13 cellular contexts compared by ENCODE assay signal in genomic region chr14:36317650-36318049, GRCh38. TPM values are rescaled to one million over a fixed set of nuclear protein-coding genes. Genes with fewer than 3 reads are reported as not detected.
DNase-seq lines count a peak whose midpoint lies in the region; ATAC-seq and TF ChIP-seq lines count a peak whose summit lies in the region.
"Had no signal": no experiment of that assay in that cellular context is flagged by ENCODE, and none has a peak within 500 bp of the region (broad histone marks: within the 10 kb centered on the region; RNA-seq: fewer than 3 reads in every experiment).

No MANE protein-coding gene starts in this region.

- H3K4me1 Mint-ChIP-seq in CD4-positive, alpha-beta T cell (ENCODE audit: low read depth), result peaks cover 57% of the 10 kb centered on the region
- H3K4me1 Mint-ChIP-seq in activated naive CD8-positive, alpha-beta T cell (ENCODE audit: low read depth), result peaks cover 59% of the 10 kb centered on the region
- peaks cover 24 to 33% of the 10 kb centered on the region in 2 donors for H3K4me1 Mint-ChIP-seq in natural killer cell

- CTCF ChIA-PET in CD4-positive, alpha-beta T cell (lab: Charles Lee), result no interaction called here
- CTCF ChIA-PET in HEK293 (lab: Yijun Ruan, JAX), result no interaction called here

- no peaks in the 10 kb centered on the region for H3K27me3 Mint-ChIP-seq in CD4-positive, alpha-beta T cell
- H3K27me3 Mint-ChIP-seq in activated naive CD8-positive, alpha-beta T cell, result no peaks in the 10 kb centered on the region
- peaks cover 0 to 3% of the 10 kb centered on the region in 2 donors for H3K27me3 Mint-ChIP-seq in natural killer cell (ENCODE audit: low read depth in 2 of 2)

- H3K27ac ChIP-seq in CD4-positive, alpha-beta T cell (ENCODE audit: low read depth, low read length), result no peak overlapping the region
- H3K27ac ChIP-seq in HEK293 (ENCODE audit: extremely low read depth, low read depth, low read length), result no peak overlapping the region
- H3K27ac ChIP-seq in testis, result no peak overlapping the region
- H3K27ac ChIP-seq: heart right ventricle had no signal

- ATAC-seq in CD4-positive, alpha-beta T cell (ENCODE audit: poor library complexity), result no peak
- no peak for ATAC-seq in natural killer cell
- ATAC-seq: effector memory CD8-positive, alpha-beta T cell; heart right ventricle had no signal

- POLR2A ChIA-PET in CD4-positive, alpha-beta T cell (lab: Charles Lee), result no interaction called here
- POLR2A ChIA-PET in HEK293 (lab: Yijun Ruan, JAX), result no interaction called here

- peaks cover 2% of the 10 kb centered on the region for H3K9me3 Mint-ChIP-seq in CD4-positive, alpha-beta T cell
- no peaks in the 10 kb centered on the region for H3K9me3 Mint-ChIP-seq in activated naive CD8-positive, alpha-beta T cell (ENCODE audit: low read depth)
- H3K9me3 Mint-ChIP-seq in natural killer cell, result no peaks in the 10 kb centered on the region

- intact Hi-C loops in CD4-positive, alpha-beta T cell (cut with DNase I, micrococcal nuclease), result no loop called here
- intact Hi-C loops in natural killer cell (cut with micrococcal nuclease) (no loop called here), testis (cut with DNase I; ENCODE audit: low total_unique reads) (no loop called here)

- peaks cover 35% of the 10 kb centered on the region for H3K36me3 Mint-ChIP-seq in CD4-positive, alpha-beta T cell (ENCODE audit: low read depth)
- H3K36me3 Mint-ChIP-seq in activated naive CD8-positive, alpha-beta T cell, result peaks cover 9% of the 10 kb centered on the region
- H3K36me3 Mint-ChIP-seq in natural killer cell, result no peaks in the 10 kb centered on the region

- H3K4me3 Mint-ChIP-seq in CD4-positive, alpha-beta T cell, result peak overlapping the region; percentile 26
- peak overlapping the region; percentile 65 for H3K4me3 Mint-ChIP-seq in activated naive CD8-positive, alpha-beta T cell
- H3K4me3 Mint-ChIP-seq in natural killer cell, result peak overlapping the region; percentile 17
- H3K4me3 Mint-ChIP-seq: effector memory CD8-positive, alpha-beta T cell had no signal

- TF ChIP-seq CTCF in CD4-positive, alpha-beta T cell (IDR thresholded peaks at IDR 0.05), result no peak
- TF ChIP-seq CTCF in HEK293 (tag by site-specific recombination; IDR thresholded peaks at IDR 0.05) (no peak), natural killer cell (IDR thresholded peaks at IDR 0.05) (no peak), testis (IDR thresholded peaks at IDR 0.05) (no peak)

- H3K36me3 ChIP-seq in HEK293 (ENCODE audit: control insufficient read depth in 2 of 2, insufficient read depth in 1 of 2, low read length in 2 of 2), result peaks cover under 1 to 15% of the 10 kb centered on the region in 2 experiments; a peak in 2 of 3 replicates
- H3K36me3 ChIP-seq in testis (ENCODE audit: low read depth, missing control alignments), result peaks cover 3% of the 10 kb centered on the region

- no peaks in the 10 kb centered on the region for H3K9me3 ChIP-seq in CD4-positive, alpha-beta T cell (ENCODE audit: control insufficient read depth, low read length)
- H3K9me3 ChIP-seq in HEK293 (ENCODE audit: control insufficient read depth, insufficient read depth, low read depth, low read length), result no peaks in the 10 kb centered on the region
- H3K9me3 ChIP-seq in testis, result no peaks in the 10 kb centered on the region
- H3K9me3 ChIP-seq: heart right ventricle had no signal

- 88 to 92% methylated on average over 2 of the region's 2 CpGs for WGBS in testis, 2 donors

- no peak overlapping the region for H3K27ac Mint-ChIP-seq in CD4-positive, alpha-beta T cell
- peak overlapping the region; percentile 87 for H3K27ac Mint-ChIP-seq in activated naive CD8-positive, alpha-beta T cell
- H3K27ac Mint-ChIP-seq in natural killer cell, result no peak overlapping the region
- H3K27ac Mint-ChIP-seq: effector memory CD8-positive, alpha-beta T cell had no signal

- H3K4me3 ChIP-seq in HEK293 (ENCODE audit: low read depth, low read length) (no peak overlapping the region), testis (no peak overlapping the region)
- H3K4me3 ChIP-seq: heart right ventricle had no signal

- TF ChIP-seq POLR2A in testis (IDR thresholded peaks at IDR 0.05), result no peak

- no peaks in the 10 kb centered on the region for H3K27me3 ChIP-seq in CD4-positive, alpha-beta T cell (ENCODE audit: control insufficient read depth, insufficient read depth, low read length)
- no peaks in the 10 kb centered on the region for H3K27me3 ChIP-seq in testis

- H3K4me1 ChIP-seq in HEK293 (ENCODE audit: control insufficient read depth, insufficient read depth, low read length) (peaks cover 18% of the 10 kb centered on the region), testis (peaks cover 6% of the 10 kb centered on the region)

- no peak for DNase-seq in CD4-positive, alpha-beta T cell
- DNase-seq in natural killer cell, result no peak
- no peak for DNase-seq in cerebellar nuclear complex (lab: John Stamatoyannopoulos, UW)
- no peak for DNase-seq in inferior parietal cortex (ENCODE audit: extremely low spot score)
- no peak for DNase-seq in iPS-NIHi7 (ENCODE audit: extremely low spot score)
- no peak for DNase-seq in testis
- DNase-seq: COR-L47; effector memory CD8-positive, alpha-beta T cell; heart right ventricle; mesenchymal stem cell; NCI-H1694 treated with DMSO at 0.1 percent for 48 hours had no signal

TF ChIP-seq in HEK293, 187 proteins besides CTCF, POLR2A, EP300 and RAD21 (continues in another document):
- 0 out of 2 replicates have a peak, but pooled peaks have one; percentile 52 for TF ChIP-seq ZNF24 (tag by site-specific recombination; IDR thresholded peaks at IDR 0.05)
- TF ChIP-seq ZNF394 (tag by site-specific recombination; IDR thresholded peaks at IDR 0.05; ENCODE audit: borderline replicate concordance), result no peak
- no peak for TF ChIP-seq PRDM4 (tag by site-specific recombination; IDR thresholded peaks at IDR 0.05)
- TF ChIP-seq OSR2 (tag by site-specific recombination; IDR thresholded peaks at IDR 0.05), result peak; percentile 47; the same call in 1 of the 2 replicates
- peak; percentile 53; the same call in 1 of the 2 replicates for TF ChIP-seq ZXDB (tag by site-specific recombination; IDR thresholded peaks at IDR 0.05)
- peak; percentile 89 for TF ChIP-seq SP7 (tag by site-specific recombination; IDR thresholded peaks at IDR 0.05)
- no peak for TF ChIP-seq KLF8 (tag by site-specific recombination; IDR thresholded peaks at IDR 0.05)
- TF ChIP-seq TCF7L2 (IDR thresholded peaks at IDR 0.05; ENCODE audit: borderline replicate concordance, low read depth, low read length), result peak; percentile 34; the same call in 1 of the 2 replicates
- TF ChIP-seq ZNF530 (tag by site-specific recombination; IDR thresholded peaks at IDR 0.05; ENCODE audit: low read depth), result no peak
- TF ChIP-seq REPIN1 (tag by site-specific recombination; IDR thresholded peaks at IDR 0.05; ENCODE audit: low read depth), result no peak
- no peak for TF ChIP-seq ZNF169 (tag by site-specific recombination; IDR thresholded peaks at IDR 0.05)
- TF ChIP-seq, protein P1, sequence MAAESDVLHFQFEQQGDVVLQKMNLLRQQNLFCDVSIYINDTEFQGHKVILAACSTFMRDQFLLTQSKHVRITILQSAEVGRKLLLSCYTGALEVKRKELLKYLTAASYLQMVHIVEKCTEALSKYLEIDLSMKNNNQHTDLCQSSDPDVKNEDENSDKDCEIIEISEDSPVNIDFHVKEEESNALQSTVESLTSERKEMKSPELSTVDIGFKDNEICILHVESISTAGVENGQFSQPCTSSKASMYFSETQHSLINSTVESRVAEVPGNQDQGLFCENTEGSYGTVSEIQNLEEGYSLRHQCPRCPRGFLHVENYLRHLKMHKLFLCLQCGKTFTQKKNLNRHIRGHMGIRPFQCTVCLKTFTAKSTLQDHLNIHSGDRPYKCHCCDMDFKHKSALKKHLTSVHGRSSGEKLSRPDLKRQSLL (tag by site-specific recombination; IDR thresholded peaks at IDR 0.05), result no peak
- peak; percentile 56 for TF ChIP-seq ZEB2 (tag by site-specific recombination; IDR thresholded peaks at IDR 0.05)
- TF ChIP-seq KLF16 (tag by site-specific recombination; IDR thresholded peaks at IDR 0.05), result no peak
- TF ChIP-seq SCRT2 (tag by site-specific recombination; IDR thresholded peaks at IDR 0.05), result no peak
- TF ChIP-seq ZNF629 (tag by site-specific recombination; IDR thresholded peaks at IDR 0.05), result peak; percentile 80
- TF ChIP-seq ZNF600 (tag by site-specific recombination; IDR thresholded peaks at IDR 0.05), result no peak

RNA-seq across cellular contexts. Expression of gene MBIP, which starts 2.8 kb away (rescaled TPM):
- total RNA-seq in CD4-positive, alpha-beta T cell, result 10 to 100 TPM; 77.9 to 78.9 TPM
- 10 to 100 TPM; 26.1 to 41.9 (median 40.1) TPM for total RNA-seq in natural killer cell
- 10 to 100 TPM; 21.0 to 22.1 TPM for total RNA-seq in testis
- polyA plus RNA-seq in testis (ENCODE audit: insufficient read depth, low read depth, low replicate concordance), result 27.5 TPM
